18 cellular contexts compared by ENCODE assay signal in genomic region chr9:81125446-81126092, GRCh38.
DNase-seq lines count a peak whose midpoint lies in the region; ATAC-seq and TF ChIP-seq lines count a peak whose summit lies in the region.
"Had no signal": no experiment of that assay in that cellular context is flagged by ENCODE, and none has a peak within 500 bp of the region (broad histone marks: within the 10 kb centered on the region; RNA-seq: fewer than 3 reads in every experiment).

No MANE protein-coding gene starts in this region.

- no peaks in the 10 kb centered on the region for H4K20me1 ChIP-seq in BLaER1 treated with 17β-estradiol and CSF1 and Interleukin-3, amounts not matched to agents 10 nM and 100 nM

- TF ChIP-seq CTCF in foreskin keratinocyte (conservative IDR thresholded peaks at IDR 0.05): no peak

- H3K4me2 ChIP-seq in BLaER1 treated with 17β-estradiol and CSF1 and Interleukin-3, amounts not matched to agents 10 nM and 100 nM: peak overlapping the region in 10 of 11 experiments; percentile 13 to 69 (median 56); a peak in 17 of 22 replicates

- peaks cover 23 to 60% (median 30%) of the 10 kb centered on the region in 11 experiments for H3K9me3 ChIP-seq in BLaER1 treated with 17β-estradiol and CSF1 and Interleukin-3, amounts not matched to agents 10 nM and 100 nM (replicated peaks in 1 of 11)
- H3K9me3 ChIP-seq: Peyer's patch had no signal

- H3K4me1 ChIP-seq in BLaER1 treated with 17β-estradiol and CSF1 and Interleukin-3, amounts not matched to agents 10 nM and 100 nM: peaks cover 0 to 14% (median 13%) of the 10 kb centered on the region in 10 experiments; a peak in 17 of 20 replicates
- peaks cover 18% of the 10 kb centered on the region for H3K4me1 ChIP-seq in foreskin keratinocyte
- H3K4me1 ChIP-seq: Peyer's patch had no signal

- DNase-seq in HT-29 (ENCODE audit: low spot score) (peak; percentile 54), amniotic epithelial cell (ENCODE audit: low read depth) (peak; percentile 34), foreskin keratinocyte (peak; percentile 92 to 95), AG08395 (ENCODE audit: low spot score) (no peak), amygdala (lab: John Stamatoyannopoulos, UW) (no peak), T-helper 9 cell (no peak)
- DNase-seq: activated effector memory CD4-positive, alpha-beta T cell treated with Interleukin-2 at 50 U/mL for 16 hours; dorsolateral prefrontal cortex; KBM-7; midbrain; NCI-H1694 treated with DMSO at 0.1 percent for 48 hours; NCI-H526; Peyer's patch; T-cell had no signal

- peak overlapping the region in 5 of 11 experiments; percentile 12 to 64 (median 46); a peak in 8 of 22 replicates for H3K27ac ChIP-seq in BLaER1 treated with 17β-estradiol and CSF1 and Interleukin-3, amounts not matched to agents 10 nM and 100 nM
- H3K27ac ChIP-seq in foreskin keratinocyte: peak overlapping the region; percentile 86
- H3K27ac ChIP-seq: dorsolateral prefrontal cortex, Peyer's patch, skin epidermis had no signal

- peaks cover 0 to 10% (median 0%) of the 10 kb centered on the region in 11 experiments; a peak in 1 of 22 replicates for H3K27me3 ChIP-seq in BLaER1 treated with 17β-estradiol and CSF1 and Interleukin-3, amounts not matched to agents 10 nM and 100 nM
- H3K27me3 ChIP-seq in foreskin keratinocyte: no peaks in the 10 kb centered on the region
- H3K27me3 ChIP-seq: Peyer's patch had no signal

- H3K9ac ChIP-seq in BLaER1 treated with 17β-estradiol and CSF1 and Interleukin-3, amounts not matched to agents 10 nM and 100 nM: no peak overlapping the region

- no peak overlapping the region for H3K4me3 ChIP-seq in BLaER1 treated with 17β-estradiol and CSF1 and Interleukin-3, amounts not matched to agents 10 nM and 100 nM
- H3K4me3 ChIP-seq: dorsolateral prefrontal cortex, Peyer's patch, skin epidermis had no signal

- peak; percentile 97 for ATAC-seq in foreskin keratinocyte
- ATAC-seq in GM21717 (IDR thresholded peaks at IDR 0.05; ENCODE audit: unreplicated experiment): no peak
- ATAC-seq: stimulated activated memory B cell treated with anti-CD40 and anti-IgM and Interleukin-4, amounts not matched to agents 10 μg/mL and 1 μg/mL and 100 μg/mL, for 72 hours; T-cell had no signal

- peaks cover 0 to 11% (median 0%) of the 10 kb centered on the region in 11 experiments; a peak in 3 of 22 replicates for H3K36me3 ChIP-seq in BLaER1 treated with 17β-estradiol and CSF1 and Interleukin-3, amounts not matched to agents 10 nM and 100 nM
- H3K36me3 ChIP-seq: Peyer's patch had no signal

Comparison
In these comparisons a context has a peak if more than half of its experiments do, and no peak if none do; other contexts are left out.
1. DNase-seq: peak in HT-29 (single experiment), amniotic epithelial cell (single experiment) and foreskin keratinocyte (2 of 2); none in AG08395 (single experiment), amygdala (0 of 56) and T-helper 9 cell (single experiment).